In genomic region chr17:39705786-39706348, GRCh38 we compare ENCODE assay signal across 14 cellular contexts. TPM values are rescaled to one million over a fixed set of nuclear protein-coding genes. Genes with fewer than 3 reads are reported as not detected.
A peak's percentile ranks its signal among the peaks of the same experiment; 100 is the strongest.
DNase-seq lines count a peak whose midpoint lies in the region; ATAC-seq, FAIRE-seq and TF ChIP-seq lines count a peak whose summit lies in the region.
"Had no signal": no experiment of that assay in that cellular context is flagged by ENCODE, and none has a peak within 500 bp of the region (broad histone marks: within the 10 kb centered on the region; RNA-seq: fewer than 3 reads in every experiment).

No MANE protein-coding gene starts in this region.

- TF ChIP-seq POLR2A in Peyer's patch (IDR thresholded peaks at IDR 0.05) = peak in 1 of 2 donors; percentile 43

- peaks cover 0 to 37% (median 0%) of the 10 kb centered on the region in 3 donors for H3K36me3 ChIP-seq in Peyer's patch
- H3K36me3 ChIP-seq: HAP-1 had no signal

- DNase-seq in COLO668 (lab: John Stamatoyannopoulos, UW; ENCODE audit: unreplicated experiment) = peak; percentile 58
- peak in 2 of 3 donors; percentile 83 to 85 for DNase-seq in Peyer's patch
- DNase-seq in left ventricle myocardium superior = peak; percentile 74
- no peak for DNase-seq in omental fat pad (ENCODE audit: low spot score)
- no peak for DNase-seq in RCC 7860 (ENCODE audit: low spot score)
- DNase-seq in epidermal melanocyte (ENCODE audit: insufficient read length, low spot score) = no peak
- DNase-seq in stimulated activated CD4-positive, alpha-beta T cell treated with anti-CD3 and anti-CD28 coated beads, Interleukin-4, amount 100 ng/mL, for 1 hour = no peak
- DNase-seq: activated T-cell treated with anti-CD3 and anti-CD28 coated beads, Interleukin-2, amount 50 U/mL, for 72 hours; NCI-H1048; OCI-M1 had no signal

- peak in 2 of 6 experiments; percentile 22 to 33 for TF ChIP-seq CTCF in Peyer's patch (IDR thresholded peaks at IDR 0.05)
- no peak for TF ChIP-seq CTCF in omental fat pad (IDR thresholded peaks at IDR 0.05)

- peak overlapping the region in 3 of 4 donors; percentile 76 to 92 (median 91) for H3K27ac ChIP-seq in Peyer's patch

- H3K27me3 ChIP-seq in Peyer's patch = no peaks in the 10 kb centered on the region

- H3K9me3 ChIP-seq in Peyer's patch = no peaks in the 10 kb centered on the region
- H3K9me3 ChIP-seq: HAP-1 had no signal

- peak overlapping the region in 2 of 4 donors; percentile 10 to 24 for H3K4me3 ChIP-seq in Peyer's patch
- H3K4me3 ChIP-seq: HAP-1 had no signal

- no peak for FAIRE-seq in RCC 7860 (lab: Jason Lieb, UNC)

- intact Hi-C loops in left ventricle myocardium superior (cut with micrococcal nuclease) = no loop called here

- ATAC-seq in left ventricle myocardium superior (peak; percentile 80), omental fat pad (ENCODE audit: low FRiP score) (peak; percentile 49), GM18511 (IDR thresholded peaks at IDR 0.05; ENCODE audit: unreplicated experiment) (no peak)
- ATAC-seq: activated T-cell treated with anti-CD3 and anti-CD28 coated beads, Interleukin-2, amount 50 U/mL, for 72 hours; naive thymus-derived CD8-positive, alpha-beta T cell had no signal

- peaks cover 3 to 71% (median 6%) of the 10 kb centered on the region in 4 donors for H3K4me1 ChIP-seq in Peyer's patch

RNA-seq across cellular contexts. Expression of gene ERBB2, which starts 6.0 kb away (rescaled TPM):
- total RNA-seq in Peyer's patch = 100 to 1,000 TPM; 104 to 339 (median 247) TPM
- 75.8 TPM for total RNA-seq in left ventricle myocardium superior
- total RNA-seq in omental fat pad = 10 to 100 TPM; 13.8 to 23.8 (median 15.7) TPM

RNA-seq across cellular contexts. Expression of gene PGAP3, which starts 18.0 kb away (rescaled TPM):
- total RNA-seq in Peyer's patch = 10 to 100 TPM; 15.7 to 72.3 (median 65.1) TPM
- 7.3 TPM for total RNA-seq in left ventricle myocardium superior
- 10 to 100 TPM in 2 of 4 donors, 1 to 10 TPM in 2; 8.2 to 12.8 (median 11.0) TPM for total RNA-seq in omental fat pad

RNA-seq across cellular contexts. Expression of gene MIEN1, which starts 24.5 kb away (rescaled TPM):
- total RNA-seq in Peyer's patch = 10 to 100 TPM; 44.6 to 74.9 (median 57.9) TPM
- 49.3 TPM for total RNA-seq in left ventricle myocardium superior
- total RNA-seq in omental fat pad = 10 to 100 TPM; 33.9 to 60.8 (median 52.5) TPM

RNA-seq across cellular contexts. Expression of gene GRB7, which starts 31.9 kb away (rescaled TPM):
- total RNA-seq in Peyer's patch (10 to 100 TPM; 14.0 to 64.0 (median 26.3) TPM), left ventricle myocardium superior (5.1 TPM), omental fat pad (10 to 100 TPM in 3 of 4 donors, not detected in 1; 13.0 to 19.3 (median 14.0) TPM)
- total RNA-seq: glomerular endothelial cell; naive thymus-derived CD8-positive, alpha-beta T cell had no signal

RNA-seq across cellular contexts. Expression of gene PNMT, which starts 37.6 kb away (rescaled TPM):
- total RNA-seq in Peyer's patch (10 to 100 TPM in 1 of 4 donors, 1 to 10 TPM in 3; 1.4 to 28.1 (median 1.8) TPM), left ventricle myocardium superior (5.8 TPM), omental fat pad (10 to 100 TPM in 1 of 4 donors, 1 to 10 TPM in 2, under 1 TPM in 1; 0.44 to 16.7 (median 1.9) TPM)
- total RNA-seq: glomerular endothelial cell had no signal

Comparison
In these comparisons a context has a peak if more than half of its experiments do, and no peak if none do; other contexts are left out.
1. DNase-seq: peak in COLO668 (single experiment), Peyer's patch (2 of 3) and left ventricle myocardium superior (single experiment); none in omental fat pad (single experiment), RCC 7860 (single experiment), epidermal melanocyte (single experiment) and stimulated activated CD4-positive, alpha-beta T cell treated with anti-CD3 and anti-CD28 coated beads, Interleukin-4, amount 100 ng/mL, for 1 hour (single experiment).